26 cellular contexts compared by ENCODE assay signal in the genomic region with DNA sequence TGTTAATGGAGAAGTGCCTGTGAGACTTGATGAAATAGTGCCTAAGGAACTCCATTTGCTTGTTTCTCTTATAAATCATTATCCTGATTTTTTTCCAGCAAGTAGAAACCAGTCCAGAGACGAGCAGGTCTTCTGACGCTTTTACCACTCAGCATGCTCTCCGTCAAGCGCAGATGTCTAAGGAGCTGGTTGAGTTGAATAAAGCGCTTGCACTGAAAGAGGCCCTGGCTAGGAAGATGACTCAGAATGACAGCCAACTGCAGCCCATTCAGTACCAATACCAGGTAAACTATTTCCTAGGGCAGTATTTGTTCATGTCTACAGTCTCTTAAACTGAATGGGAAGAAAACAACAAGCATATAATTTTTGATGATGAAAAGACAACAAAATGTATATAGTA.
"Had no signal": no experiment of that assay in that cellular context is flagged by ENCODE, and none has a peak within 500 bp of the region (broad histone marks: within the 10 kb centered on the region; RNA-seq: fewer than 3 reads in every experiment).

No MANE protein-coding gene starts in this region.

- H3K27me3 ChIP-seq: esophagus squamous epithelium had no signal

- ATAC-seq: activated CD4-positive, CD25-positive, alpha-beta regulatory T cell treated with anti-CD3 and anti-CD28 coated beads, Interleukin-2, amount 50 U/mL, for 24 hours; activated CD8-positive, alpha-beta T cell treated with anti-CD3 and anti-CD28 coated beads for 36 hours; activated T-cell treated with anti-CD3 and anti-CD28 coated beads, Interleukin-2, amount 50 U/mL, for 4 hours; activated T-helper 17 cell treated with anti-CD3 and anti-CD28 coated beads, Interleukin-2, amount 50 U/mL, for 72 hours; effector memory CD8-positive, alpha-beta T cell; T-helper 17 cell had no signal

- H3K4me1 ChIP-seq: breast epithelium, esophagus squamous epithelium had no signal

- H3K36me3 ChIP-seq: breast epithelium, esophagus squamous epithelium had no signal

- H3K27ac ChIP-seq: breast epithelium, coronary artery, epithelial cell of prostate, esophagus squamous epithelium, WERI-Rb-1 had no signal

- H3K4me3 ChIP-seq: breast epithelium, coronary artery, esophagus squamous epithelium had no signal

- DNase-seq: activated B cell treated with CpG ODN at 0.5 μM for 24 hours; activated CD4-positive, alpha-beta T cell treated with anti-CD3 and anti-CD28 coated beads for 48 hours; activated CD4-positive, alpha-beta T cell treated with anti-CD3 and anti-CD28 coated beads, Interleukin-2, amount 50 U/mL, for 1 hour; activated CD4-positive, alpha-beta T cell treated with anti-CD3 and anti-CD28 coated beads, Interleukin-2, amount 50 U/mL, for 48 hours; activated CD8-positive, alpha-beta memory T cell treated with anti-CD3 and anti-CD28 coated beads for 24 hours; activated CD8-positive, alpha-beta T cell treated with anti-CD3 and anti-CD28 coated beads for 36 hours; activated effector memory CD4-positive, alpha-beta T cell treated with Interleukin-2 at 50 U/mL for 16 hours; activated gamma-delta T cell treated with Interleukin-2 at 50 U/mL for 16 hours; activated naive CD4-positive, alpha-beta T cell treated with anti-CD3 and anti-CD28 coated beads, Interleukin-2, amount 50 U/mL, for 16 hours; activated naive CD4-positive, alpha-beta T cell treated with Interleukin-2 at 50 U/mL for 16 hours; activated T-cell treated with anti-CD3 and anti-CD28 coated beads, Interleukin-2, amount 50 U/mL, for 4 hours; amygdala; aorta; effector CD4-positive, alpha-beta T cell; effector memory CD8-positive, alpha-beta T cell; esophagus squamous epithelium; head of caudate nucleus; T-helper 1 cell; T-helper 17 cell; T1000; WERI-Rb-1 had no signal
